9 cellular contexts compared by ENCODE assay signal in the genomic region with DNA sequence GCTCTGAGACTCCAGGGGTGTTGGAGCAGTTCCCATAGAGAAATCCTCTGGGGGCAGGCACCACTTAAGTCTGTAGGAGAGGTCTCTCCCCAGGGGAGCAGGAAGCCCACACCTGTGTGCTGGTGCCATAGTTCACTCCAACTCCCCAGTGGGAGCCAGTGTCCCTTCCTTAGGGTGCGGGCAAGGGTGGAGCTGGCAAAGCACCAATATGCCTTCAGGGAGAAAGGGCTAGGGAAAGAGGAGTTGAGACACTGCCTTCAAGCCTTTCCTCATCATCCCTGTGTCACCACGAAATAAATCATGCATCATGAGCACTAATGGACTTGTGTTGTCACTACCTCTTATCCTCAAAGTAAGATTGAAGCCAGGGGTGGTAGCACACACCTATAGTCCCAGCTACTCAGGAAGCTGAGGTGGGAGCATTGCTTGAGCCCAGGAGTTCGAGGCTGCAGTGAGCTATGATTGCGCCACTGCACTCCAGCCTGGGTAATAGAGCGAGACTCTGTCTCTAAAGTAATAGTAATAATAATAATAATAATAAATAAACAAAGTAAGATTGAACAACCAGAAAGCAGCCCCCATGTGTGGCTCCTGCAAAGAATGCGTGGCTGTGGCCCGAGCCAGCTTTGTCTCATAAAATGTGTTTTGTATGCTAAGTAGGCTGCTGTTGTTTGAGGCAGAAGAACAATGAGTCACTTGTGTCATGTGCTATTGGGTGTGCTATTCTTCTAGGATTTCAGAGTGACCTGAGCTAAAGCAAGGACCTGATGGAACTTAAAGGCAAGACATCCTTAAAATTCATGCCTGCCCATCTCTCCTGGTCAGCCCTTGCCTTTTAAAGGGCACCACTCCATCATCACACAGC.
DNase-seq lines count a peak whose midpoint lies in the region; ATAC-seq and TF ChIP-seq lines count a peak whose summit lies in the region.
"Had no signal": no experiment of that assay in that cellular context is flagged by ENCODE, and none has a peak within 500 bp of the region (broad histone marks: within the 10 kb centered on the region; RNA-seq: fewer than 3 reads in every experiment).

No MANE protein-coding gene starts in this region.

- no peak overlapping the region for H3K4me3 ChIP-seq in brain microvascular endothelial cell (ENCODE audit: low read depth, low read length)
- H3K4me3 ChIP-seq: spleen had no signal

- in situ Hi-C loops in brain microvascular endothelial cell (cut with HindIII; ENCODE audit: low pct_ligation_motif_present, low sequenced_read_pairs) = no loop called here

- H3K36me3 ChIP-seq in brain microvascular endothelial cell (replicated peaks) = no peaks in the 10 kb centered on the region
- H3K36me3 ChIP-seq: spleen had no signal

- no peak for ATAC-seq in HG03045 (IDR thresholded peaks at IDR 0.05; ENCODE audit: unreplicated experiment)

- H3K27ac ChIP-seq in brain microvascular endothelial cell = no peak overlapping the region

- DNase-seq in ELR (ENCODE audit: low read depth) = peak; percentile 67
- peak; percentile 54 for DNase-seq in brain microvascular endothelial cell
- DNase-seq in midbrain (lab: John Stamatoyannopoulos, UW) = peak; percentile 83
- DNase-seq in foreskin melanocyte = no peak
- DNase-seq in GM10248 (ENCODE audit: extremely low spot score) = no peak
- DNase-seq: amniotic stem cell, OCI-M1, spleen had no signal

- CTCF ChIA-PET in GM10248 (lab: Yijun Ruan, JAX) = interaction anchor here (0.7 to 1.6 kb wide), 5 partner anchors 8 to 639 kb away, joined by 3 to 4 read pairs (median 4); partner anchors contain the start of gene ARTN

- TF ChIP-seq CTCF in brain microvascular endothelial cell (IDR thresholded peaks at IDR 0.05; ENCODE audit: low read depth, low read length, missing control alignments) = no peak
- no peak for TF ChIP-seq CTCF in GM10248 (IDR thresholded peaks at IDR 0.05; ENCODE audit: control extremely low read depth, extremely low read depth, low read depth, missing control alignments)

- no peaks in the 10 kb centered on the region for H3K27me3 ChIP-seq in brain microvascular endothelial cell (replicated peaks)
- H3K27me3 ChIP-seq: spleen had no signal

- POLR2A ChIA-PET in GM10248 (lab: Yijun Ruan, JAX) = no interaction called here

Comparison
In these comparisons a context has a peak if more than half of its experiments do, and no peak if none do; other contexts are left out.
1. DNase-seq: peak in ELR (single experiment), brain microvascular endothelial cell (single experiment) and midbrain (single experiment); none in foreskin melanocyte (single experiment) and GM10248 (single experiment).